In genomic region chr17:44324092-44324570, GRCh38 we compare ENCODE assay signal across 8 cellular contexts. TPM values are rescaled to one million over a fixed set of nuclear protein-coding genes. Genes with fewer than 3 reads are reported as not detected.
DNase-seq lines count a peak whose midpoint lies in the region; ATAC-seq and TF ChIP-seq lines count a peak whose summit lies in the region.

No MANE protein-coding gene starts in this region.

- peak overlapping the region; percentile 84 for H3K4me3 Mint-ChIP-seq in activated naive CD4-positive, alpha-beta T cell treated with anti-CD3 and anti-CD28 coated beads, Interleukin-2, amount 10 ng/mL, durations not matched to agents 7 days and 5 days
- peak overlapping the region; percentile 78 for H3K4me3 Mint-ChIP-seq in endodermal cell
- H3K4me3 Mint-ChIP-seq in naive thymus-derived CD8-positive, alpha-beta T cell, result peak overlapping the region; percentile 72 to 90 (median 82)

- H3K27me3 Mint-ChIP-seq in activated naive CD4-positive, alpha-beta T cell treated with anti-CD3 and anti-CD28 coated beads, Interleukin-2, amount 10 ng/mL, durations not matched to agents 7 days and 5 days, result no peaks in the 10 kb centered on the region
- no peaks in the 10 kb centered on the region for H3K27me3 Mint-ChIP-seq in endodermal cell (ENCODE audit: insufficient read depth)
- H3K27me3 Mint-ChIP-seq in naive thymus-derived CD8-positive, alpha-beta T cell, result no peaks in the 10 kb centered on the region

- peaks cover 19% of the 10 kb centered on the region for H3K36me3 ChIP-seq in OCI-LY3 (replicated peaks; ENCODE audit: low read depth, low read length)
- H3K36me3 ChIP-seq in endodermal cell (ENCODE audit: control insufficient read depth, insufficient read depth, low read length), result peaks cover 29% of the 10 kb centered on the region

- no peaks in the 10 kb centered on the region for H3K9me3 ChIP-seq in OCI-LY3 (ENCODE audit: insufficient read depth, low read length)
- no peaks in the 10 kb centered on the region for H3K9me3 ChIP-seq in endodermal cell (ENCODE audit: control insufficient read depth, low read length)

- peaks cover 6% of the 10 kb centered on the region for H3K36me3 Mint-ChIP-seq in activated naive CD4-positive, alpha-beta T cell treated with anti-CD3 and anti-CD28 coated beads, Interleukin-2, amount 10 ng/mL, durations not matched to agents 7 days and 5 days
- H3K36me3 Mint-ChIP-seq in endodermal cell (ENCODE audit: low read depth), result peaks cover 24% of the 10 kb centered on the region
- peaks cover 0 to 23% (median 2%) of the 10 kb centered on the region in 3 donors for H3K36me3 Mint-ChIP-seq in naive thymus-derived CD8-positive, alpha-beta T cell

- H3K9me3 Mint-ChIP-seq in activated naive CD4-positive, alpha-beta T cell treated with anti-CD3 and anti-CD28 coated beads, Interleukin-2, amount 10 ng/mL, durations not matched to agents 7 days and 5 days, result no peaks in the 10 kb centered on the region
- H3K9me3 Mint-ChIP-seq in endodermal cell, result no peaks in the 10 kb centered on the region
- H3K9me3 Mint-ChIP-seq in naive thymus-derived CD8-positive, alpha-beta T cell, result no peaks in the 10 kb centered on the region

- H3K79me2 ChIP-seq in OCI-LY3 (ENCODE audit: low read length), result peaks cover 33% of the 10 kb centered on the region

- WGBS in endodermal cell (ENCODE audit: insufficient coverage in 1 of 2, insufficient read length in 1 of 2), 2 experiments, result 2 to 3% methylated on average over 28 to 38 of the region's 38 CpGs

- no peak for TF ChIP-seq CTCF in OCI-LY3 (IDR thresholded peaks at IDR 0.05; ENCODE audit: low read depth, low read length)
- TF ChIP-seq CTCF in endodermal cell (conservative IDR thresholded peaks at IDR 0.05), result no peak

- H3K4me1 Mint-ChIP-seq in activated naive CD4-positive, alpha-beta T cell treated with anti-CD3 and anti-CD28 coated beads, Interleukin-2, amount 10 ng/mL, durations not matched to agents 7 days and 5 days, result peaks cover 35% of the 10 kb centered on the region
- no peaks in the 10 kb centered on the region for H3K4me1 Mint-ChIP-seq in endodermal cell
- H3K4me1 Mint-ChIP-seq in naive thymus-derived CD8-positive, alpha-beta T cell, result peaks cover 8 to 42% (median 16%) of the 10 kb centered on the region in 4 donors

- H3K27me3 ChIP-seq in OCI-LY3 (ENCODE audit: low read depth, low read length) (no peaks in the 10 kb centered on the region), endodermal cell (ENCODE audit: control insufficient read depth, insufficient read depth, low read length, poor library complexity, severe bottlenecking) (no peaks in the 10 kb centered on the region)

- H3K4me3 ChIP-seq in OCI-LY3 (ENCODE audit: low read length) (peak overlapping the region; percentile 87), endodermal cell (ENCODE audit: low read length) (peak overlapping the region; percentile 91)

- H3K9ac ChIP-seq in OCI-LY3 (ENCODE audit: low read length) (peak overlapping the region; percentile 92), endodermal cell (ENCODE audit: extremely low read depth, low read length, poor library complexity, severe bottlenecking) (peak overlapping the region; percentile 63)

- CTCF ChIA-PET in activated naive CD4-positive, alpha-beta T cell treated with anti-CD3 and anti-CD28 coated beads, Interleukin-2, amount 10 ng/mL, durations not matched to agents 7 days and 5 days (lab: Charles Lee), result interaction anchor here (4.6 kb wide), 1 partner anchor 114 kb away, joined by 30 read pairs; no protein-coding TSS in a partner anchor

- DNase-seq in activated naive CD4-positive, alpha-beta T cell treated with anti-CD3 and anti-CD28 coated beads, Interleukin-2, amount 10 ng/mL, durations not matched to agents 7 days and 5 days, result no peak
- no peak for DNase-seq in activated naive CD4-positive, alpha-beta T cell treated with Interleukin-2 at 50 U/mL for 16 hours
- DNase-seq in endodermal cell (no peak), NCI-H1048 (lab: John Stamatoyannopoulos, UW) (no peak), A172 (ENCODE audit: low spot score) (no peak), NCI-H774 (lab: John Stamatoyannopoulos, UW) (no peak)
- peak in 1 of 10 donors; percentile 45 for DNase-seq in naive thymus-derived CD8-positive, alpha-beta T cell

- H3K27ac Mint-ChIP-seq in activated naive CD4-positive, alpha-beta T cell treated with anti-CD3 and anti-CD28 coated beads, Interleukin-2, amount 10 ng/mL, durations not matched to agents 7 days and 5 days, result peak overlapping the region; percentile 76
- peak overlapping the region; percentile 55 for H3K27ac Mint-ChIP-seq in endodermal cell
- H3K27ac Mint-ChIP-seq in naive thymus-derived CD8-positive, alpha-beta T cell, result peak overlapping the region in 9 of 10 donors; percentile 15 to 89 (median 63)

- H3K27ac ChIP-seq in OCI-LY3 (ENCODE audit: low read length) (peak overlapping the region; percentile 29; the same call in 1 of the 2 replicates), endodermal cell (ENCODE audit: low read depth, low read length) (no peak overlapping the region)

- ATAC-seq in naive thymus-derived CD8-positive, alpha-beta T cell, result no peak

- H4K20me1 ChIP-seq in OCI-LY3 (ENCODE audit: insufficient read depth, low read length), result no peaks in the 10 kb centered on the region

- H2AFZ ChIP-seq in OCI-LY3 (ENCODE audit: low read depth, low read length), result no peak overlapping the region

- peak overlapping the region; percentile 93 for H3K4me2 ChIP-seq in OCI-LY3 (ENCODE audit: low read length)

- POLR2A ChIA-PET in naive thymus-derived CD8-positive, alpha-beta T cell (lab: Charles Lee), result interaction anchor here (1.0 to 14.5 kb wide), 6 partner anchors 14 to 201 kb away, joined by 3 to 445 read pairs (median 4); partner anchors contain the start of genes ATXN7L3, HDAC5 and UBTF

- H3K4me1 ChIP-seq in OCI-LY3 (ENCODE audit: low read length), result peaks cover 19% of the 10 kb centered on the region
- no peaks in the 10 kb centered on the region for H3K4me1 ChIP-seq in endodermal cell (ENCODE audit: control insufficient read depth, insufficient read depth, low read length)

RNA-seq across cellular contexts. Expression of gene SLC25A39, which starts 0.5 kb away (rescaled TPM):
- 100 to 1,000 TPM; 191 to 201 TPM for total RNA-seq in endodermal cell
- polyA plus RNA-seq in endodermal cell (2013, experiment 1 of 2), result 87.4 TPM
- 82.3 TPM for polyA plus RNA-seq in endodermal cell (2013, experiment 2 of 2)
- 10 to 100 TPM; 94.9 to 98.8 TPM for total RNA-seq in naive thymus-derived CD8-positive, alpha-beta T cell
- polyA plus RNA-seq in naive thymus-derived CD8-positive, alpha-beta T cell, result 100 to 1,000 TPM; 133 to 176 (median 162) TPM
- 190 and 199 TPM in 2 replicates for total RNA-seq in A172 (2014; rRNA removed; shearing (Covaris generic))

RNA-seq across cellular contexts. Expression of gene RUNDC3A, which starts 15.7 kb away (rescaled TPM):
- total RNA-seq in endodermal cell, result 1 to 10 TPM; 1.0 to 2.1 TPM
- 21.7 TPM for polyA plus RNA-seq in endodermal cell (2013, experiment 1 of 2)
- 15.4 TPM for polyA plus RNA-seq in endodermal cell (2013, experiment 2 of 2)
- not detected for total RNA-seq in naive thymus-derived CD8-positive, alpha-beta T cell
- not detected for polyA plus RNA-seq in naive thymus-derived CD8-positive, alpha-beta T cell
- 0.86 TPM in 1 of 2 replicates, not detected in the other for total RNA-seq in A172 (2014; rRNA removed; shearing (Covaris generic))

RNA-seq across cellular contexts. Expression of gene GRN, which starts 21.0 kb away (rescaled TPM):
- 100 to 1,000 TPM; 178 to 205 TPM for total RNA-seq in endodermal cell
- 96.8 TPM for polyA plus RNA-seq in endodermal cell (2013, experiment 1 of 2)
- polyA plus RNA-seq in endodermal cell (2013, experiment 2 of 2), result 86.7 TPM
- total RNA-seq in naive thymus-derived CD8-positive, alpha-beta T cell, result 10 to 100 TPM; 27.5 to 33.5 TPM
- 10 to 100 TPM; 24.8 to 43.7 (median 41.6) TPM for polyA plus RNA-seq in naive thymus-derived CD8-positive, alpha-beta T cell
- total RNA-seq in A172 (2014; rRNA removed; shearing (Covaris generic)), result 285 and 293 TPM in 2 replicates

RNA-seq across cellular contexts. Expression of gene FAM171A2, which starts 39.5 kb away (rescaled TPM):
- total RNA-seq in endodermal cell, result 10 to 100 TPM; 45.7 to 51.9 TPM
- 48.1 TPM for polyA plus RNA-seq in endodermal cell (2013, experiment 1 of 2)
- 43.2 TPM for polyA plus RNA-seq in endodermal cell (2013, experiment 2 of 2)
- total RNA-seq in naive thymus-derived CD8-positive, alpha-beta T cell, result 1 to 10 TPM; 1.3 to 1.5 TPM
- polyA plus RNA-seq in naive thymus-derived CD8-positive, alpha-beta T cell, result under 1 TPM; 0.08 to 0.33 (median 0.10) TPM
- 24.5 and 31.1 TPM in 2 replicates for total RNA-seq in A172 (2014; rRNA removed; shearing (Covaris generic))

RNA-seq across cellular contexts. Expression of gene SLC4A1, which starts 56.2 kb away (rescaled TPM):
- under 1 TPM in 1 of 2 donors, not detected in 1; 0.04 TPM for total RNA-seq in endodermal cell
- polyA plus RNA-seq in endodermal cell (2013, experiment 1 of 2), result not detected
- polyA plus RNA-seq in endodermal cell (2013, experiment 2 of 2), result 0.04 TPM
- total RNA-seq in naive thymus-derived CD8-positive, alpha-beta T cell, result not detected
- polyA plus RNA-seq in naive thymus-derived CD8-positive, alpha-beta T cell, result not detected
- total RNA-seq in A172 (2014; rRNA removed; shearing (Covaris generic)), result not detected in 2 replicates
